ENCODE assay signal across 15 cellular contexts in the genomic region with DNA sequence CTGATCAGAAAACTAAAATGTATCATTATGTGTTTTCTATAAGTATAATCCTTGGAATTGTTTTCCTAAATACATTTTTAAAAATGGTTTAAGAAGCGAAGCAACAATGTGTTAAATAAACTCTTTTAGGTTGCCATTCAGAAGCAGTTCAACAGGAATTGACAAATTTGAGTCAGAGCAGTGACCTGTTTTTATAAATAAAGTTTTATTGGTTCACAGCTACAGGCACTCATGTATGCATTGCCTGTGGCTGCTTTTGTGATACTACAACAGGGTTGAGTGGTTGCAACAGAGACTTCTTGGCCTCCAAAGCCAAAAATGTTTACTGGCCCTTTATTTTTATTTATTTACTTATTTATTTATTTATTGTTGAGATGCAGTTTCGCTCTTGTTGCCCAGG.
A peak's percentile ranks its signal among the peaks of the same experiment; 100 is the strongest.
DNase-seq lines count a peak whose midpoint lies in the region; ATAC-seq and TF ChIP-seq lines count a peak whose summit lies in the region.
"Had no signal": no experiment of that assay in that cellular context is flagged by ENCODE, and none has a peak within 500 bp of the region (broad histone marks: within the 10 kb centered on the region; RNA-seq: fewer than 3 reads in every experiment).

No MANE protein-coding gene starts in this region.

- no peaks in the 10 kb centered on the region for H3K36me3 ChIP-seq in RWPE2 (ENCODE audit: low read depth)
- H3K36me3 ChIP-seq: HAP-1 had no signal

- H3K36me3 Mint-ChIP-seq in HFFc6 (ENCODE audit: low read depth): no peaks in the 10 kb centered on the region; the same call in 1 of the 2 replicates
- H3K36me3 Mint-ChIP-seq: CD4-positive, alpha-beta memory T cell had no signal

- H3K4me3 Mint-ChIP-seq in HFFc6: no peak overlapping the region
- H3K4me3 Mint-ChIP-seq: CD4-positive, alpha-beta memory T cell had no signal

- no peak for ATAC-seq in RWPE2 (ENCODE audit: low read depth)

- TF ChIP-seq CTCF in RWPE2 (IDR thresholded peaks at IDR 0.05; ENCODE audit: poor library complexity, severe bottlenecking) (no peak), epithelial cell of esophagus (IDR thresholded peaks at IDR 0.05; ENCODE audit: insufficient read depth, low read depth, low read length, missing control alignments) (no peak), HFFc6 (IDR thresholded peaks at IDR 0.05) (no peak)

- no peaks in the 10 kb centered on the region for H3K27me3 Mint-ChIP-seq in HFFc6 (ENCODE audit: insufficient read depth)
- H3K27me3 Mint-ChIP-seq: CD4-positive, alpha-beta memory T cell had no signal

- H3K4me3 ChIP-seq in RWPE2 (ENCODE audit: severe bottlenecking) (no peak overlapping the region), epithelial cell of esophagus (ENCODE audit: low read length) (no peak overlapping the region)
- H3K4me3 ChIP-seq: HAP-1 had no signal

- H3K9me3 ChIP-seq in RWPE2 (ENCODE audit: severe bottlenecking): no peaks in the 10 kb centered on the region
- H3K9me3 ChIP-seq: HAP-1 had no signal

- H3K27me3 ChIP-seq in RWPE2 (ENCODE audit: insufficient read depth, poor library complexity, severe bottlenecking): no peaks in the 10 kb centered on the region

- peaks cover 44% of the 10 kb centered on the region for H3K4me1 Mint-ChIP-seq in HFFc6 (ENCODE audit: low read depth)
- H3K4me1 Mint-ChIP-seq: CD4-positive, alpha-beta memory T cell had no signal

- H3K27ac ChIP-seq in RWPE2 (ENCODE audit: poor library complexity, severe bottlenecking): peak overlapping the region; percentile 36

- H3K27ac Mint-ChIP-seq in HFFc6: no peak overlapping the region
- H3K27ac Mint-ChIP-seq: CD4-positive, alpha-beta memory T cell had no signal

- H3K9me3 Mint-ChIP-seq in HFFc6: no peaks in the 10 kb centered on the region
- H3K9me3 Mint-ChIP-seq: CD4-positive, alpha-beta memory T cell had no signal

- H3K4me1 ChIP-seq in RWPE2 (ENCODE audit: insufficient read depth, poor library complexity, severe bottlenecking): peaks cover 9% of the 10 kb centered on the region
- H3K4me1 ChIP-seq: HAP-1 had no signal

- DNase-seq in NCI-H748 (lab: John Stamatoyannopoulos, UW; ENCODE audit: unreplicated experiment) (peak; percentile 6), NCI-H748 treated with DMSO at 0.1 percent for 48 hours (lab: John Stamatoyannopoulos, UW) (no peak), RWPE2 (ENCODE audit: low spot score) (no peak), epithelial cell of esophagus (ENCODE audit: low read depth) (peak; percentile 2), 8988T (no peak), HFFc6 (no peak), NCI-H2171 (lab: John Stamatoyannopoulos, UW) (no peak)
- DNase-seq: C1 segment of cervical spinal cord; Calu3; CD4-positive, alpha-beta memory T cell; DMS53; DMS79 treated with DMSO at 0.1 percent for 48 hours; GF-D8; GOT3 had no signal

Comparison
In these comparisons a context has a peak if more than half of its experiments do, and no peak if none do; other contexts are left out.
1. DNase-seq: peak in NCI-H748 (single experiment) and epithelial cell of esophagus (single experiment); none in NCI-H748 treated with DMSO at 0.1 percent for 48 hours (single experiment), RWPE2 (single experiment), 8988T (single experiment), HFFc6 (single experiment) and NCI-H2171 (single experiment).